In genomic region chr4:7565483-7565882, GRCh38 we compare ENCODE assay signal across 28 cellular contexts.
DNase-seq lines count a peak whose midpoint lies in the region; ATAC-seq, FAIRE-seq and TF ChIP-seq lines count a peak whose summit lies in the region.
"Had no signal": no experiment of that assay in that cellular context is flagged by ENCODE, and none has a peak within 500 bp of the region (broad histone marks: within the 10 kb centered on the region; RNA-seq: fewer than 3 reads in every experiment).

No MANE protein-coding gene starts in this region.

- H3K4me1 ChIP-seq in HepG2 (ENCODE audit: insufficient read depth, low read length) = peaks cover 22% of the 10 kb centered on the region
- peaks cover 0 to 16% (median 4%) of the 10 kb centered on the region in 4 donors for H3K4me1 ChIP-seq in right lobe of liver
- H3K4me1 ChIP-seq in HEK293 (ENCODE audit: control insufficient read depth, insufficient read depth, low read length) = no peaks in the 10 kb centered on the region
- no peaks in the 10 kb centered on the region for H3K4me1 ChIP-seq in K562 (replicated peaks in 1 of 2; ENCODE audit: control insufficient read depth in 2 of 2, insufficient read depth in 2 of 2, low read length in 2 of 2)
- H3K4me1 ChIP-seq: A549; BLaER1 treated with 17β-estradiol and CSF1 and Interleukin-3, amounts not matched to agents 10 nM and 100 nM; Caco-2 had no signal

- in situ Hi-C loops in HepG2 (cut with HindIII; ENCODE audit: extremely low pct_ligation_motif_present, low pct_unique_long_range_greater_than_20kb) = no loop called here
- in situ Hi-C loops in K562 (cut with MboI) = no loop called here

- H3K27ac ChIP-seq in HepG2 (ENCODE audit: extremely low read length, insufficient read depth, low read length) (no peak overlapping the region), right lobe of liver (no peak overlapping the region), HEK293 (ENCODE audit: extremely low read depth, low read depth, low read length) (no peak overlapping the region), K562 (ENCODE audit: extremely low read depth, low read depth, low read length) (no peak overlapping the region)
- H3K27ac ChIP-seq: 22Rv1; A549; BLaER1 treated with 17β-estradiol and CSF1 and Interleukin-3, amounts not matched to agents 10 nM and 100 nM; C4-2B had no signal

- CTCF ChIA-PET in HepG2 (lab: Yijun Ruan, JAX; ENCODE audit: low intra/inter-chr PET ratio, low total read pairs) = no interaction called here
- CTCF ChIA-PET in HEK293 (lab: Yijun Ruan, JAX) = no interaction called here
- CTCF ChIA-PET in K562 (lab: Yijun Ruan, JAX; ENCODE audit: low intra/inter-chr PET ratio) = no interaction called here

- H3K36me3 ChIP-seq in HepG2 (replicated peaks in 1 of 2; ENCODE audit: control insufficient read depth in 1 of 2, insufficient read depth in 2 of 2, low read length in 2 of 2) = no peaks in the 10 kb centered on the region
- no peaks in the 10 kb centered on the region for H3K36me3 ChIP-seq in right lobe of liver
- no peaks in the 10 kb centered on the region for H3K36me3 ChIP-seq in HEK293 (ENCODE audit: control insufficient read depth in 2 of 2, insufficient read depth in 1 of 2, low read length in 2 of 2)
- no peaks in the 10 kb centered on the region for H3K36me3 ChIP-seq in K562 (ENCODE audit: control insufficient read depth, insufficient read depth, low read length)

- H3K4me3 ChIP-seq in HepG2 (replicated peaks in 1 of 3; ENCODE audit: insufficient read depth in 1 of 3, low read depth in 2 of 3, low read length in 3 of 3) (no peak overlapping the region), right lobe of liver (no peak overlapping the region), HEK293 (ENCODE audit: low read depth, low read length) (no peak overlapping the region), K562 (no peak overlapping the region)
- H3K4me3 ChIP-seq: A549; BLaER1 treated with 17β-estradiol and CSF1 and Interleukin-3, amounts not matched to agents 10 nM and 100 nM; GM12878 had no signal

- H3K27me3 ChIP-seq in HepG2 (ENCODE audit: control insufficient read depth in 1 of 2, insufficient read depth in 2 of 2, low read length in 2 of 2) = no peaks in the 10 kb centered on the region; a peak in 1 of 5 replicates
- H3K27me3 ChIP-seq in right lobe of liver = no peaks in the 10 kb centered on the region
- H3K27me3 ChIP-seq in K562 (ENCODE audit: control insufficient read depth in 2 of 2, insufficient read depth in 2 of 2, low read length in 2 of 2) = no peaks in the 10 kb centered on the region
- H3K27me3 ChIP-seq: BLaER1 treated with 17β-estradiol and CSF1 and Interleukin-3, amounts not matched to agents 10 nM and 100 nM had no signal

- no peaks in the 10 kb centered on the region for H4K20me1 ChIP-seq in HepG2 (ENCODE audit: insufficient read depth, low read length)
- no peaks in the 10 kb centered on the region for H4K20me1 ChIP-seq in K562 (replicated peaks; ENCODE audit: control insufficient read depth, insufficient read depth, low read length)
- H4K20me1 ChIP-seq: BLaER1 treated with 17β-estradiol and CSF1 and Interleukin-3, amounts not matched to agents 10 nM and 100 nM had no signal

- no TSS peak for BruUV-seq in HepG2 (replicated peaks; lab: Mats Ljungman, UMichigan)
- no TSS peak for BruUV-seq in K562 (replicated peaks; lab: Mats Ljungman, UMichigan)

- DNase-seq in HepG2 (ENCODE audit: low spot score) (no peak), right lobe of liver (no peak), K562 (ENCODE audit: extremely low read depth in 1 of 4, low spot score in 3 of 4) (no peak), urothelium cell line (ENCODE audit: low spot score) (no peak), hepatic stellate cell (ENCODE audit: low spot score) (no peak), nephron progenitor cell (no peak)
- no peak for DNase-seq in activated naive CD4-positive, alpha-beta T cell treated with anti-CD3 and anti-CD28 coated beads, Interleukin-2, amount 50 U/mL, for 16 hours
- DNase-seq: AML-193; Caco-2; Calu3; CD4-positive, alpha-beta T cell; CD8-positive, alpha-beta T cell; DMS 273 treated with DMSO at 0.1 percent for 48 hours; DMS153; DMS53; DMS79; DND-41; EL; GDM1 had no signal

- no peak overlapping the region for H3K4me3 Mint-ChIP-seq in nephron progenitor cell
- H3K4me3 Mint-ChIP-seq: B cell; CD4-positive, alpha-beta T cell; CD8-positive, alpha-beta T cell had no signal

- no peaks in the 10 kb centered on the region for H3K9me3 ChIP-seq in HepG2 (ENCODE audit: low read length)
- H3K9me3 ChIP-seq in right lobe of liver = no peaks in the 10 kb centered on the region
- H3K9me3 ChIP-seq in HEK293 (ENCODE audit: control insufficient read depth, insufficient read depth, low read depth, low read length) = no peaks in the 10 kb centered on the region
- no peaks in the 10 kb centered on the region for H3K9me3 ChIP-seq in K562 (replicated peaks; ENCODE audit: control insufficient read depth, insufficient read depth, low read depth, low read length)
- H3K9me3 ChIP-seq: A549, Caco-2 had no signal

- peaks cover 4% of the 10 kb centered on the region for H3K27me3 Mint-ChIP-seq in nephron progenitor cell (ENCODE audit: low read depth, poor library complexity)
- H3K27me3 Mint-ChIP-seq: B cell; CD4-positive, alpha-beta T cell had no signal

- H3K79me2 ChIP-seq in HepG2 (ENCODE audit: insufficient read depth, low read length) (no peaks in the 10 kb centered on the region), K562 (ENCODE audit: control insufficient read depth, insufficient read depth, low read length) (no peaks in the 10 kb centered on the region)

- TF ChIP-seq EP300 in HepG2 (IDR thresholded peaks at IDR 0.05; ENCODE audit: low read depth in 2 of 2, low read length in 2 of 2) (no peak), HepG2 (CRISPR knock-in tag; IDR thresholded peaks at IDR 0.05; ENCODE audit: borderline replicate concordance) (no peak), K562 (IDR thresholded peaks at IDR 0.05; ENCODE audit: low read length) (no peak)

- H3K36me3 Mint-ChIP-seq in nephron progenitor cell (ENCODE audit: low read depth) = no peaks in the 10 kb centered on the region
- H3K36me3 Mint-ChIP-seq: CD8-positive, alpha-beta T cell had no signal

- TF ChIP-seq CTCF in HepG2 (CRISPR knock-in tag; IDR thresholded peaks at IDR 0.05) (no peak), right lobe of liver (IDR thresholded peaks at IDR 0.05) (no peak), HEK293 (tag by site-specific recombination; IDR thresholded peaks at IDR 0.05) (no peak), K562 (IDR thresholded peaks at IDR 0.05 in 2 of 3, conservative IDR thresholded peaks at IDR 0.05 in 1 of 3; ENCODE audit: insufficient read depth in 2 of 3, low read depth in 1 of 3, low read length in 3 of 3) (no peak), nephron progenitor cell (IDR thresholded peaks at IDR 0.05) (no peak)

- no peaks in the 10 kb centered on the region for H3K9me1 ChIP-seq in K562 (ENCODE audit: control insufficient read depth, insufficient read depth, low read length)

- WGBS in HepG2 (ENCODE audit: low lambda C conversion rate) = 76% methylated on average over 4 of the region's 4 CpGs
- 87% methylated on average over 4 of the region's 4 CpGs for WGBS in right lobe of liver (ENCODE audit: insufficient coverage, low coverage, low lambda C conversion rate, missing lambda C conversion rate)
- 0% methylated on average over 4 of the region's 4 CpGs for WGBS in K562 (ENCODE audit: insufficient coverage, low coverage, missing lambda C conversion rate)

- POLR2A ChIA-PET in HepG2 (lab: Yijun Ruan, JAX) = no interaction called here
- POLR2A ChIA-PET in HEK293 (lab: Yijun Ruan, JAX) = no interaction called here
- POLR2A ChIA-PET in K562 (lab: Yijun Ruan, JAX) = no interaction called here

- TF ChIP-seq POLR2A in HepG2 (IDR thresholded peaks at IDR 0.05; ENCODE audit: insufficient read depth in 1 of 2, low read depth in 2 of 2, low read length in 2 of 2) (no peak), right lobe of liver (IDR thresholded peaks at IDR 0.05) (no peak), K562 (conservative IDR thresholded peaks at IDR 0.05) (no peak)

- no peak overlapping the region for H3K27ac Mint-ChIP-seq in nephron progenitor cell
- H3K27ac Mint-ChIP-seq: B cell; CD4-positive, alpha-beta T cell; CD8-positive, alpha-beta T cell had no signal

- peaks cover 12% of the 10 kb centered on the region for H3K4me1 Mint-ChIP-seq in nephron progenitor cell
- H3K4me1 Mint-ChIP-seq: B cell had no signal

- intact Hi-C loops in HepG2 (cut with micrococcal nuclease; ENCODE audit: unreplicated experiment) (no loop called here), right lobe of liver (cut with DNase I) (no loop called here), K562 (cut with micrococcal nuclease) (no loop called here)

- FAIRE-seq in HepG2 (lab: Jason Lieb, UNC) (no peak), K562 (lab: Jason Lieb, UNC) (peak; percentile 19), urothelium cell line (lab: Jason Lieb, UNC) (peak; percentile 96)
- FAIRE-seq: A549, GM12878, GM12892, GM18507 had no signal

- H2AFZ ChIP-seq in HepG2 (ENCODE audit: low read length) (no peak overlapping the region), K562 (ENCODE audit: low read depth, low read length) (no peak overlapping the region)

- H3K9me3 Mint-ChIP-seq in nephron progenitor cell = no peaks in the 10 kb centered on the region
- H3K9me3 Mint-ChIP-seq: CD4-positive, alpha-beta T cell; CD8-positive, alpha-beta T cell had no signal

- ATAC-seq in HepG2 (no peak), right lobe of liver (no peak), K562 (no peak)
- ATAC-seq: A549; CD8-positive, alpha-beta T cell; GM12878 had no signal

- H3K9ac ChIP-seq in HepG2 (ENCODE audit: insufficient read depth, low read depth, low read length) = no peak overlapping the region
- no peak overlapping the region for H3K9ac ChIP-seq in K562 (ENCODE audit: insufficient read depth in 1 of 2, low read depth in 2 of 2, low read length in 2 of 2)
- H3K9ac ChIP-seq: BLaER1 treated with 17β-estradiol and CSF1 and Interleukin-3, amounts not matched to agents 10 nM and 100 nM had no signal

- no peak for TF ChIP-seq RAD21 in HepG2 (CRISPR knock-in tag; IDR thresholded peaks at IDR 0.05)
- TF ChIP-seq RAD21 in K562 (CRISPR knock-in tag; conservative IDR thresholded peaks at IDR 0.05 in 1 of 2, IDR thresholded peaks at IDR 0.05 in 1 of 2) = no peak

- no peak overlapping the region for H3K4me2 ChIP-seq in HepG2 (ENCODE audit: low read depth, low read length)
- H3K4me2 ChIP-seq in K562 (ENCODE audit: insufficient read depth, low read length) = no peak overlapping the region
- H3K4me2 ChIP-seq: A549; BLaER1 treated with 17β-estradiol and CSF1 and Interleukin-3, amounts not matched to agents 10 nM and 100 nM had no signal

TF ChIP-seq in HepG2, 621 proteins besides CTCF, POLR2A, EP300 and RAD21 (continues in another document):
- TF ChIP-seq NFE2L2 (IDR thresholded peaks at IDR 0.05; ENCODE audit: low read length) = no peak
- TF ChIP-seq HCFC1 (IDR thresholded peaks at IDR 0.05; ENCODE audit: low read depth, low read length) = no peak

TF ChIP-seq in HEK293, 187 proteins besides CTCF, POLR2A, EP300 and RAD21 (continues in another document):
- TF ChIP-seq WT1 (tag by site-specific recombination; IDR thresholded peaks at IDR 0.05) = no peak
- TF ChIP-seq ZNF747 (tag by site-specific recombination; IDR thresholded peaks at IDR 0.05) = peak; percentile 91; the same call in 1 of the 2 replicates

TF ChIP-seq in K562, 482 proteins besides CTCF, POLR2A, EP300 and RAD21 (continues in another document):
- TF ChIP-seq KLF10 (CRISPR knock-in tag; IDR thresholded peaks at IDR 0.05) = no peak

Comparison
In these comparisons a context has a peak if more than half of its experiments do, and no peak if none do; other contexts are left out.
1. Of the 241 proteins assayed by ChIP-seq in both HepG2 and K562: peak only in HepG2: PHB2; only in K562: none; in both: none; in neither: 236; mixed calls (peak in some experiments, not most) for 4.